ENCODE assay signal across 9 cellular contexts in the genomic region with DNA sequence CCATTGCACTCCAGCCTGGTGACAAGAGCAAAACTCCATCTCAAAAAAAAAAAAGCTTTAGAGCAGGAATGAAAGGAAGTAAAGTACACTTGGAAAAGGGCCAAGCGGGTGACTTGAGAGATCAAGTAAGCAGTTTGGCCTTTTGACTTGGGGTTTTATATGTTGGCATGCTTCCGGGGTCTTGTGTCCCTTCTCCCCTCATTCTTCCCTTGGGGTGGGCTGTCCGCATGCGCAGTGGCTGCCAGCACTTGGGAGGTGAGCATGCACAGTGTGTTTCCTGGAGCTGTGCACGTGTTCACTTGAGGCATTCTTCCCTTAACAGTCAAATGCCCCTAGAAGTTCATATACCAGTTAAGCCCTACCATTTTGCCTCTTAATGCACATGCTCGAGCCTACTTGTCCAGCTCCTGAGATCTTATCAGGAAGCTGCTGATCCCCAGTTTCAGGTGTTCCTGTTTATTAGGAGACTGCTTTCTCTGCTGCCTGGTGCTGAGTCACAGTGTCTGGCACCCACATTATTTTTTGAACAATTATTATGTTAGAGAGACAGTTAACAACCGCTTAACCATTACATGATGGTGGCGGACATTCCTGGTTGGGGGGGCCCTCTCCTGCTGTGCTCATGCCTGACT. TPM values are rescaled to one million over a fixed set of nuclear protein-coding genes. Genes with fewer than 3 reads are reported as not detected.
DNase-seq lines count a peak whose midpoint lies in the region; ATAC-seq and TF ChIP-seq lines count a peak whose summit lies in the region.
"Had no signal": no experiment of that assay in that cellular context is flagged by ENCODE, and none has a peak within 500 bp of the region (broad histone marks: within the 10 kb centered on the region; RNA-seq: fewer than 3 reads in every experiment).

No MANE protein-coding gene starts in this region.

- ATAC-seq in GM18498 (IDR thresholded peaks at IDR 0.05; ENCODE audit: unreplicated experiment) = no peak

- H3K27me3 Mint-ChIP-seq in MCF 10A (ENCODE audit: insufficient read depth, unreplicated experiment) = no peaks in the 10 kb centered on the region
- H3K27me3 Mint-ChIP-seq in neural progenitor cell (ENCODE audit: insufficient read depth, low read depth) = peaks cover 2% of the 10 kb centered on the region
- H3K27me3 Mint-ChIP-seq: naive B cell had no signal

- DNase-seq in DMS79 treated with DMSO at 0.1 percent for 48 hours (lab: John Stamatoyannopoulos, UW) = peak; percentile 94
- peak; percentile 19 for DNase-seq in NCI-H2171 (lab: John Stamatoyannopoulos, UW)
- DNase-seq in MCF 10A (ENCODE audit: unreplicated experiment) = peak; percentile 24
- no peak for DNase-seq in NCI-H345 (lab: John Stamatoyannopoulos, UW)
- DNase-seq in neural progenitor cell (ENCODE audit: low spot score) = no peak
- DNase-seq in HPDE6-E6E7 (ENCODE audit: extremely low spot score) = no peak
- DNase-seq: naive B cell had no signal

- CTCF ChIA-PET in MCF 10A (lab: Yijun Ruan, JAX) = interaction anchor here (0.7 to 1.4 kb wide), 7 partner anchors 9 to 26 kb away, joined by 3 read pairs; no protein-coding TSS in a partner anchor

- no peak overlapping the region for H3K4me3 ChIP-seq in parathyroid adenoma (ENCODE audit: low read depth, low read length)
- no peak overlapping the region for H3K4me3 ChIP-seq in neural progenitor cell

- POLR2A ChIA-PET in MCF 10A (lab: Yijun Ruan, JAX) = interaction anchor here (0.6 to 2.1 kb wide), 5 partner anchors 11 to 41 kb away, joined by 3 to 9 read pairs (median 4); no protein-coding TSS in a partner anchor

- H3K36me3 Mint-ChIP-seq in MCF 10A (ENCODE audit: insufficient read depth, unreplicated experiment) (no peaks in the 10 kb centered on the region), neural progenitor cell (no peaks in the 10 kb centered on the region)
- H3K36me3 Mint-ChIP-seq: naive B cell had no signal

- H3K4me2 ChIP-seq in parathyroid adenoma (ENCODE audit: low read length) (peak overlapping the region; percentile 26), neural progenitor cell (no peak overlapping the region)

- intact Hi-C loops in MCF 10A (cut with micrococcal nuclease) = no loop called here

- no peak overlapping the region for H2AFZ ChIP-seq in parathyroid adenoma
- H2AFZ ChIP-seq in neural progenitor cell (replicated peaks) = no peak overlapping the region

- no TSS peak for BruUV-seq in MCF 10A (replicated peaks; lab: Mats Ljungman, UMichigan)

- no peaks in the 10 kb centered on the region for H3K27me3 ChIP-seq in parathyroid adenoma (ENCODE audit: control insufficient read depth, insufficient read depth, low read length)
- H3K27me3 ChIP-seq in neural progenitor cell = no peaks in the 10 kb centered on the region

- H3K36me3 ChIP-seq in parathyroid adenoma (ENCODE audit: control insufficient read depth, insufficient read depth, low read length) (no peaks in the 10 kb centered on the region), neural progenitor cell (no peaks in the 10 kb centered on the region)

- no peaks in the 10 kb centered on the region for H4K20me1 ChIP-seq in neural progenitor cell (ENCODE audit: low read depth)

- TF ChIP-seq CTCF in MCF 10A (IDR thresholded peaks at IDR 0.05; ENCODE audit: unreplicated experiment) = no peak
- no peak for TF ChIP-seq CTCF in parathyroid adenoma (IDR thresholded peaks at IDR 0.05)
- no peak for TF ChIP-seq CTCF in neural progenitor cell (IDR thresholded peaks at IDR 0.05)

- H3K9me3 ChIP-seq in parathyroid adenoma (ENCODE audit: control insufficient read depth, low read length) = no peaks in the 10 kb centered on the region
- no peaks in the 10 kb centered on the region for H3K9me3 ChIP-seq in neural progenitor cell (ENCODE audit: low read depth)

- H3K4me3 Mint-ChIP-seq in MCF 10A (ENCODE audit: unreplicated experiment) = no peak overlapping the region
- H3K4me3 Mint-ChIP-seq in neural progenitor cell = no peak overlapping the region

- H3K79me2 ChIP-seq in parathyroid adenoma (no peaks in the 10 kb centered on the region), neural progenitor cell (ENCODE audit: low read depth) (no peaks in the 10 kb centered on the region)

- H3K27ac ChIP-seq in parathyroid adenoma = no peak overlapping the region
- H3K27ac ChIP-seq in neural progenitor cell = no peak overlapping the region

- H3K9ac ChIP-seq in parathyroid adenoma (no peak overlapping the region), neural progenitor cell (no peak overlapping the region)

- H3K9me3 Mint-ChIP-seq in MCF 10A (ENCODE audit: unreplicated experiment) (no peaks in the 10 kb centered on the region), neural progenitor cell (no peaks in the 10 kb centered on the region)
- H3K9me3 Mint-ChIP-seq: naive B cell had no signal

- peaks cover 17% of the 10 kb centered on the region for H3F3A ChIP-seq in neural progenitor cell (ENCODE audit: low read depth)

- H3K4me1 Mint-ChIP-seq in MCF 10A (ENCODE audit: insufficient read depth, unreplicated experiment) = no peaks in the 10 kb centered on the region
- peaks cover 12% of the 10 kb centered on the region for H3K4me1 Mint-ChIP-seq in neural progenitor cell

- H3K4me1 ChIP-seq in parathyroid adenoma (no peaks in the 10 kb centered on the region), neural progenitor cell (peaks cover 11% of the 10 kb centered on the region)

- H3K27ac Mint-ChIP-seq in MCF 10A (ENCODE audit: low read depth, unreplicated experiment) (no peak overlapping the region), neural progenitor cell (no peak overlapping the region)

RNA-seq across cellular contexts. Expression of a gene that starts 32.6 kb away (rescaled TPM):
- 173 and 186 TPM in 2 replicates for total RNA-seq in MCF 10A (2022)
- total RNA-seq in neural progenitor cell (ENCODE audit: low replicate concordance) = 139 and 148 TPM in 2 replicates

Comparison
In these comparisons a context has a peak if more than half of its experiments do, and no peak if none do; other contexts are left out.
1. DNase-seq: peak in DMS79 treated with DMSO at 0.1 percent for 48 hours (single experiment), NCI-H2171 (single experiment) and MCF 10A (single experiment); none in NCI-H345 (single experiment), neural progenitor cell (single experiment) and HPDE6-E6E7 (single experiment).